ENCODE assay signal across 11 cellular contexts in the genomic region with DNA sequence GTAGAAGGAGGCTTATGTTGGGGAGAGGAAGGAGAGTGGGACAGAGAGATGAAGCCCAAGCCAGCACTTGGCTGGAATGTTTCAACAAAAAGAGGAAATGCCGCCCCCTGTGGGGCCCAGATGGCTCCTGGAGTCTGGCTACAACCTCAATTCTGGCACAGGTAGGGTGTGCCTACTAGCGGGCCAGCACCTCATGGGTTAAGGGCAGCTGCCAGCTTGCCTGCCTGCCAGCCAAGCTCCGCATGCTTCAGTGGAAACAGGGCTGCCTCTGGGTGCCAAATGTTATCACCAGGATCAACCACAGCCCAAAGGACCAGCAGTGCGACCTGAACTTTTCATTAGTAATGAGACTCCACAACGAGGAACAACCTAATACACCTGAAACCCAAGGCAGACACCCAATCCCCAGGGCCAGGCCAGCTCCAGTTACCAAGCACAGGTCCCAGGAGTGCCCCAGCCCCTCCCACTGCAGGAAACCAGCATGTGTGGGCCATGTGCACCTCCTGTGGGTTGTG. TPM values are rescaled to one million over a fixed set of nuclear protein-coding genes. Genes with fewer than 3 reads are reported as not detected.
DNase-seq lines count a peak whose midpoint lies in the region; ATAC-seq and TF ChIP-seq lines count a peak whose summit lies in the region.
"Had no signal": no experiment of that assay in that cellular context is flagged by ENCODE, and none has a peak within 500 bp of the region (broad histone marks: within the 10 kb centered on the region; RNA-seq: fewer than 3 reads in every experiment).

No MANE protein-coding gene starts in this region.

- no peak overlapping the region for H2BK12ac ChIP-seq in H9 (ENCODE audit: insufficient read length, low read depth, low read length)

- H3K4me3 ChIP-seq in BLaER1, result no peak overlapping the region
- H3K4me3 ChIP-seq in PC-9, result no peak overlapping the region
- no peak overlapping the region for H3K4me3 ChIP-seq in right cardiac atrium (ENCODE audit: low read length)

- H3K9me2 ChIP-seq in PC-9 (ENCODE audit: insufficient read depth), result no peaks in the 10 kb centered on the region

- no peak overlapping the region for H2BK15ac ChIP-seq in H9 (ENCODE audit: low read depth, low read length)

- H2BK20ac ChIP-seq in H9 (ENCODE audit: low read depth, low read length, poor library complexity, severe bottlenecking), result no peak overlapping the region

- intact Hi-C loops in PC-9 (cut with micrococcal nuclease; ENCODE audit: unreplicated experiment), result loop anchor here (1.0 to 2.0 kb wide), 2 partner anchors 9 to 22 kb away; no protein-coding TSS in a partner anchor
- intact Hi-C loops in right cardiac atrium (cut with DNase I), result no loop called here

- BruUV-seq in PC-9 (replicated peaks; lab: Mats Ljungman, UMichigan), result no TSS peak

- H3K79me1 ChIP-seq in H9 (ENCODE audit: insufficient read depth, low read depth, low read length, poor library complexity, severe bottlenecking), result no peaks in the 10 kb centered on the region

- no peak overlapping the region for H4K91ac ChIP-seq in H9 (ENCODE audit: insufficient read length, low read depth, low read length)

- H2AFZ ChIP-seq in H9 (ENCODE audit: low read length), result no peak overlapping the region
- H2AFZ ChIP-seq in PC-9, result no peak overlapping the region

- peak overlapping the region; percentile 60 for H3K4me2 ChIP-seq in BLaER1
- no peak overlapping the region for H3K4me2 ChIP-seq in H9 (ENCODE audit: insufficient read depth, insufficient read length, low read length)
- H3K4me2 ChIP-seq in PC-9, result peak overlapping the region; percentile 24

- no peak overlapping the region for H2BK5ac ChIP-seq in H9 (ENCODE audit: insufficient read length, low read length)

- peak overlapping the region in 1 of 3 experiments; percentile 77; a peak in 3 of 7 replicates for H3K27ac Mint-ChIP-seq in H9

- H3K18ac ChIP-seq in H9 (ENCODE audit: insufficient read length, low read depth, low read length), result no peak overlapping the region

- TF ChIP-seq CTCF in H9 (conservative IDR thresholded peaks at IDR 0.05), result peak; percentile 64
- peak; percentile 51; the same call in 1 of the 2 replicates for TF ChIP-seq CTCF in PC-9 (conservative IDR thresholded peaks at IDR 0.05)

- peaks cover 35 to 41% of the 10 kb centered on the region in 2 experiments for H3K4me1 Mint-ChIP-seq in H9

- no peaks in the 10 kb centered on the region for H3K9me3 ChIP-seq in BLaER1
- no peaks in the 10 kb centered on the region for H3K9me3 ChIP-seq in H9 (ENCODE audit: control insufficient read depth, low read depth, low read length)
- no peaks in the 10 kb centered on the region for H3K9me3 ChIP-seq in PC-9 (ENCODE audit: insufficient read depth, low read depth)
- H3K9me3 ChIP-seq in right cardiac atrium (ENCODE audit: control insufficient read depth, low read length), result no peaks in the 10 kb centered on the region

- H3K23me2 ChIP-seq in H9 (ENCODE audit: insufficient read length, low read depth, low read length, poor library complexity, severe bottlenecking), result no peaks in the 10 kb centered on the region

- H3T11ph ChIP-seq in H9 (ENCODE audit: low read length), result no peak overlapping the region

- H2AK5ac ChIP-seq in H9 (ENCODE audit: insufficient read length, low read length), result no peak overlapping the region

- H3K14ac ChIP-seq in H9 (ENCODE audit: insufficient read depth, low read length), result no peak overlapping the region

- H4K20me1 ChIP-seq in BLaER1 (peaks cover 9% of the 10 kb centered on the region; the same call in 1 of the 2 replicates), H9 (ENCODE audit: control insufficient read depth, insufficient read depth, insufficient read length) (no peaks in the 10 kb centered on the region), PC-9 (ENCODE audit: insufficient read depth) (0 out of 2 replicates have a peak, but pooled peaks cover 6% of the 10 kb centered on the region)

- peak; percentile 22 to 25 for ATAC-seq in right cardiac atrium
- no peak for ATAC-seq in HG02763 (IDR thresholded peaks at IDR 0.05; ENCODE audit: unreplicated experiment)

- H3K36me3 Mint-ChIP-seq in H9 (ENCODE audit: insufficient read depth in 1 of 3, low read depth in 3 of 3), result peaks cover 3 to 10% (median 5%) of the 10 kb centered on the region in 3 experiments; a peak in 6 of 7 replicates

- no peak overlapping the region for H3K4ac ChIP-seq in H9 (ENCODE audit: low read depth, low read length)

- no peaks in the 10 kb centered on the region for H3K79me2 ChIP-seq in H9 (ENCODE audit: insufficient read depth, low read length)
- peaks cover 71% of the 10 kb centered on the region for H3K79me2 ChIP-seq in PC-9 (ENCODE audit: low read depth)

- H3K4me3 Mint-ChIP-seq in H9, result no peak overlapping the region

- WGBS in H9 (ENCODE audit: extremely low coverage, insufficient read length, low lambda C conversion rate), result no CpG with 5 or more reads among the region's 5 CpGs
- 61% methylated on average over 5 of the region's 5 CpGs for WGBS in right cardiac atrium

- CTCF ChIA-PET in PC-9 (lab: Charles Lee), result interaction anchor here (0.6 to 1.4 kb wide), 4 partner anchors 18 to 50 kb away, joined by 3 to 5 read pairs (median 4); no protein-coding TSS in a partner anchor

- H3K9ac ChIP-seq in BLaER1 (no peak overlapping the region), H9 (ENCODE audit: extremely low read depth, insufficient read length, low read length) (no peak overlapping the region)

- H2BK120ac ChIP-seq in H9 (ENCODE audit: low read depth, low read length, poor library complexity, severe bottlenecking), result no peak overlapping the region

- peaks cover 36% of the 10 kb centered on the region for H3K36me3 ChIP-seq in BLaER1
- H3K36me3 ChIP-seq in PC-9 (ENCODE audit: low read depth), result peaks cover 15% of the 10 kb centered on the region

- H3K27ac ChIP-seq in BLaER1 (no peak overlapping the region; the same call in 1 of the 2 replicates), H9 (ENCODE audit: insufficient read length, low read depth, low read length) (no peak overlapping the region), PC-9 (peak overlapping the region; percentile 44), right cardiac atrium (ENCODE audit: low read length) (no peak overlapping the region)

- H3K27me3 Mint-ChIP-seq in H9 (ENCODE audit: low read depth), result no peaks in the 10 kb centered on the region

- H3F3A ChIP-seq in PC-9 (ENCODE audit: insufficient read depth, low read depth), result peaks cover 21% of the 10 kb centered on the region; the same call in 1 of the 2 replicates

- peak; percentile 76 for DNase-seq in H9
- DNase-seq in PC-9, result peak; percentile 85 to 92
- peak in 1 of 3 donors; percentile 51 for DNase-seq in right cardiac atrium
- DNase-seq in SK-N-DZ (ENCODE audit: low spot score), result no peak
- no peak for DNase-seq in OCI-M1 (lab: John Stamatoyannopoulos, UW)
- no peak for DNase-seq in activated CD4-positive, alpha-beta T cell treated with anti-CD3 and anti-CD28 coated beads, Interleukin-2, amount 50 U/mL, for 48 hours
- DNase-seq: activated T-cell treated with anti-CD3 and anti-CD28 coated beads, Interleukin-2, amount 50 U/mL, for 48 hours; effector CD4-positive, alpha-beta T cell had no signal

- H3K23ac ChIP-seq in H9 (ENCODE audit: insufficient read length, low read depth, low read length), result no peak overlapping the region

- POLR2A ChIA-PET in PC-9 (lab: Charles Lee; ENCODE audit: unreplicated experiment), result interaction anchor here (0.5 to 0.7 kb wide), 5 partner anchors 12 to 195 kb away, joined by 3 to 11 read pairs (median 4); a partner anchor contains a TSS

- no peak overlapping the region for H4K8ac ChIP-seq in H9 (replicated peaks; ENCODE audit: insufficient read length, low read depth, low read length)

- H3K4me1 ChIP-seq in BLaER1 (peaks cover 43% of the 10 kb centered on the region), H9 (ENCODE audit: insufficient read depth, low read length) (peaks cover 13% of the 10 kb centered on the region; the same call in 1 of the 2 replicates), PC-9 (replicated peaks; ENCODE audit: insufficient read depth) (peaks cover 53% of the 10 kb centered on the region), right cardiac atrium (ENCODE audit: control insufficient read depth, insufficient read depth, low read length) (no peaks in the 10 kb centered on the region)

- no peak overlapping the region for H4K5ac ChIP-seq in H9 (ENCODE audit: insufficient read length, low read depth, low read length)

- no peaks in the 10 kb centered on the region for H3K27me3 ChIP-seq in BLaER1
- no peaks in the 10 kb centered on the region for H3K27me3 ChIP-seq in H9 (ENCODE audit: insufficient read depth, low read length)
- H3K27me3 ChIP-seq in PC-9 (ENCODE audit: insufficient read depth, low read depth), result no peaks in the 10 kb centered on the region
- H3K27me3 ChIP-seq in right cardiac atrium (ENCODE audit: control insufficient read depth, insufficient read depth), result no peaks in the 10 kb centered on the region

- H3K56ac ChIP-seq in H9 (ENCODE audit: insufficient read length, low read depth, low read length), result no peak overlapping the region

- no peaks in the 10 kb centered on the region; a peak in 2 of 5 replicates for H3K9me3 Mint-ChIP-seq in H9

RNA-seq across cellular contexts. Expression of a gene that starts 11.3 kb away (rescaled TPM):
- total RNA-seq in H9 (2021) (53.7 and 54.3 TPM in 2 replicates), PC-9 (2021) (52.9 and 74.9 TPM in 2 replicates), right cardiac atrium (10 to 100 TPM; 12.7 to 48.1 (median 16.9) TPM)
- 29.5 TPM for polyA plus RNA-seq in right cardiac atrium
- polyA plus RNA-seq in SK-N-DZ (2014; cell fraction: cytosol; rRNA removed), result 16.1 and 16.2 TPM in 2 replicates
- 36.7 and 38.3 TPM in 2 replicates for polyA plus RNA-seq in SK-N-DZ (2014; cell fraction: nucleus; rRNA removed)

RNA-seq across cellular contexts. Expression of a gene that starts 18.3 kb away (rescaled TPM):
- total RNA-seq in H9 (2021) (0.79 TPM in 1 of 2 replicates, not detected in the other), PC-9 (2021) (196 and 323 TPM in 2 replicates), right cardiac atrium (not detected)
- 0.23 TPM for polyA plus RNA-seq in right cardiac atrium
- polyA plus RNA-seq in SK-N-DZ (2014; cell fraction: cytosol; rRNA removed), result not detected in 2 replicates
- not detected in 2 replicates for polyA plus RNA-seq in SK-N-DZ (2014; cell fraction: nucleus; rRNA removed)
- total RNA-seq: lung microvascular endothelial cell had no signal

RNA-seq across cellular contexts. Expression of a gene that starts 25.9 kb away (rescaled TPM):
- total RNA-seq in H9 (2021) (17.4 and 20.7 TPM in 2 replicates), PC-9 (2021) (23.5 and 35.3 TPM in 2 replicates), right cardiac atrium (10 to 100 TPM; 10.6 to 20.7 (median 15.3) TPM)
- 14.9 TPM for polyA plus RNA-seq in right cardiac atrium
- 13.4 and 17.5 TPM in 2 replicates for polyA plus RNA-seq in SK-N-DZ (2014; cell fraction: cytosol; rRNA removed)
- polyA plus RNA-seq in SK-N-DZ (2014; cell fraction: nucleus; rRNA removed), result 11.2 and 20.5 TPM in 2 replicates

RNA-seq across cellular contexts. Expression of a gene that starts 46.6 kb away (rescaled TPM):
- total RNA-seq in H9 (2021) (49.5 and 58.7 TPM in 2 replicates), PC-9 (2021) (88.1 and 91.8 TPM in 2 replicates), right cardiac atrium (100 to 1,000 TPM in 1 of 4 donors, 10 to 100 TPM in 3; 78.6 to 114 (median 92.7) TPM)
- 55.5 TPM for polyA plus RNA-seq in right cardiac atrium
- polyA plus RNA-seq in SK-N-DZ (2014; cell fraction: cytosol; rRNA removed), result 44.7 and 46.3 TPM in 2 replicates
- polyA plus RNA-seq in SK-N-DZ (2014; cell fraction: nucleus; rRNA removed), result 33.5 and 39.2 TPM in 2 replicates

Comparison
In these comparisons a context has a peak if more than half of its experiments do, and no peak if none do; other contexts are left out.
1. DNase-seq: peak in H9 (single experiment) and PC-9 (2 of 2); none in SK-N-DZ (single experiment), OCI-M1 (single experiment) and activated CD4-positive, alpha-beta T cell treated with anti-CD3 and anti-CD28 coated beads, Interleukin-2, amount 50 U/mL, for 48 hours (0 of 2).
2. RNA of a gene that starts 18.3 kb away (total RNA-seq): 196 to 323 TPM in PC-9; 0.79 TPM in H9 and not detected in right cardiac atrium; every median in the first group is over 100 times any median in the second.